In the genomic region with DNA sequence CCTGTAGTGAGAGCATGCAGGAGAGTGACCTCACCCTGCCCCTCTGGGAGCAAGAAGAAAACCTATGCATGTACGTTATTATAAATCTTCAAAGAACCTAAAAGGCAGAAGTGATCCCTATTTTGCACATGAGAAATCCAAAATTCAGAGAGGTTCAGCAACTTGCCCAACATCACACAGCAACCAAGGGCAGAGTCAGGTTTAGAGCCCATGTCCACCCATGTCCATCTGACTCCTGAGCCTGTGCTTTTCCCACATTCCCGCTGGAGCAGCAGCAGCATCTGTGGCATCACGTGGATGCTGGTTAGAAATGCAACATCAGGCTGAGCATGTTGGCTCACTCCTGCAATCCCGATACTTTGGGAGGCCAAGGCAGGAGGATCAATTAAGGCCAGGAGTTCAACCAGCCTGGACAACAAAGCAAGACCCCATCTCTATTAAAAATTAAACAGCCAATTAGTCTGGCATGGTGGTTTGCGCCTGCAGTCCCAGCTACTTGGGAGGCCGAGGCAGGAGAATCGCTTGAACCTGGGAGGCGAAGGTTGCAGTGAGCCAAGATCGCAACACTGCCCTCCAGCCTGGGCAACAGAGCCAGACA, we compare ENCODE assay signal across 38 cellular contexts. TPM values are rescaled to one million over a fixed set of nuclear protein-coding genes. Genes with fewer than 3 reads are reported as not detected.
"Had no signal": no experiment of that assay in that cellular context is flagged by ENCODE, and none has a peak within 500 bp of the region (broad histone marks: within the 10 kb centered on the region; RNA-seq: fewer than 3 reads in every experiment).

No MANE protein-coding gene starts in this region.

- DNase-seq: activated B cell treated with CpG ODN at 0.5 μM for 24 hours; activated CD4-positive, alpha-beta memory T cell treated with anti-CD3 and anti-CD28 coated beads for 36 hours; activated CD4-positive, alpha-beta T cell treated with anti-CD3 and anti-CD28 coated beads for 4 hours; activated CD4-positive, alpha-beta T cell treated with anti-CD3 and anti-CD28 coated beads, Interleukin-2, amount 10 ng/mL, durations not matched to agents 24 days and 14 days; activated CD4-positive, alpha-beta T cell treated with anti-CD3 and anti-CD28 coated beads, Interleukin-2, amount 50 U/mL, for 1 hour; activated CD4-positive, alpha-beta T cell treated with anti-CD3 and anti-CD28 coated beads, Interleukin-2, amount 50 U/mL, for 4 hours; activated CD4-positive, CD25-positive, alpha-beta regulatory T cell treated with anti-CD3 and anti-CD28 coated beads, Interleukin-2, amount 50 U/mL, for 72 hours; activated CD8-positive, alpha-beta memory T cell treated with anti-CD3 and anti-CD28 coated beads, Interleukin-2, amount 50 U/mL, for 4 hours; activated CD8-positive, alpha-beta T cell treated with anti-CD3 and anti-CD28 coated beads for 36 hours; activated effector memory CD4-positive, alpha-beta T cell treated with anti-CD3 and anti-CD28 coated beads, Interleukin-2, amount 50 U/mL, for 16 hours; activated gamma-delta T cell treated with Interleukin-2 at 50 U/mL for 16 hours; activated naive CD4-positive, alpha-beta T cell; activated naive CD4-positive, alpha-beta T cell treated with anti-CD3 and anti-CD28 coated beads for 36 hours; activated naive CD4-positive, alpha-beta T cell treated with anti-CD3 and anti-CD28 coated beads, Interleukin-2, amount 50 U/mL, for 16 hours; activated naive CD8-positive, alpha-beta T cell treated with anti-CD3 and anti-CD28 coated beads for 36 hours; activated T-cell treated with anti-CD3 and anti-CD28 coated beads for 4 hours; activated T-cell treated with anti-CD3 and anti-CD28 coated beads, Interleukin-2, amount 50 U/mL, for 1 hour; activated T-cell treated with anti-CD3 and anti-CD28 coated beads, Interleukin-2, amount 50 U/mL, for 4 hours; activated T-cell treated with anti-CD3 and anti-CD28 coated beads, Interleukin-2, amount 50 U/mL, for 72 hours; adrenal gland; amniotic stem cell; aorta; body of pancreas; brain microvascular endothelial cell; cerebellar nuclear complex; T-helper 1 cell; T-helper 2 cell; T-helper 9 cell had no signal

- ATAC-seq: activated CD8-positive, alpha-beta T cell treated with anti-CD3 and anti-CD28 coated beads for 36 hours; activated naive CD4-positive, alpha-beta T cell treated with anti-CD3 and anti-CD28 coated beads, Interleukin-2, amount 50 U/mL, for 72 hours; activated T-cell treated with anti-CD3 and anti-CD28 coated beads, Interleukin-2, amount 50 U/mL, for 4 hours; activated T-cell treated with anti-CD3 and anti-CD28 coated beads, Interleukin-2, amount 50 U/mL, for 72 hours; activated T-helper 17 cell treated with anti-CD3 and anti-CD28 coated beads, Interleukin-2, amount 50 U/mL, for 72 hours; body of pancreas had no signal

- H3K4me3 ChIP-seq: adrenal gland, body of pancreas, breast epithelium had no signal

- FAIRE-seq: astrocyte, TTC549 had no signal

- H3K27me3 ChIP-seq: adrenal gland, body of pancreas, brain microvascular endothelial cell, breast epithelium had no signal

- H3K27ac ChIP-seq: adrenal gland, body of pancreas, brain microvascular endothelial cell, breast epithelium, VCaP had no signal

- H3K9me3 ChIP-seq: adrenal gland, body of pancreas, breast epithelium had no signal

- H3K4me1 ChIP-seq: adrenal gland, body of pancreas, breast epithelium had no signal

RNA-seq across cellular contexts. Expression of a gene that starts 57.5 kb away (rescaled TPM):
- total RNA-seq: activated B cell treated with CpG ODN at 0.5 μM for 24 hours; activated CD4-positive, alpha-beta memory T cell treated with anti-CD3 and anti-CD28 coated beads for 36 hours; activated CD4-positive, alpha-beta T cell treated with anti-CD3 and anti-CD28 coated beads, Interleukin-2, amount 10 ng/mL, durations not matched to agents 24 days and 14 days; activated CD8-positive, alpha-beta memory T cell treated with anti-CD3 and anti-CD28 coated beads for 36 hours; activated CD8-positive, alpha-beta T cell treated with anti-CD3 and anti-CD28 coated beads for 36 hours; activated naive CD4-positive, alpha-beta T cell treated with anti-CD3 and anti-CD28 coated beads for 36 hours; activated naive CD4-positive, alpha-beta T cell treated with anti-CD3 and anti-CD28 coated beads, Interleukin-2, amount 50 U/mL, for 72 hours; activated naive CD8-positive, alpha-beta T cell treated with anti-CD3 and anti-CD28 coated beads for 36 hours; activated T-cell treated with anti-CD3 and anti-CD28 coated beads, Interleukin-2, amount 50 U/mL, for 4 hours; activated T-cell treated with anti-CD3 and anti-CD28 coated beads, Interleukin-2, amount 50 U/mL, for 72 hours; activated T-helper 1 cell treated with anti-CD3 and anti-CD28 coated beads, Interleukin-12 subunit alpha, Interleukin-12 subunit beta, Interleukin-2, Interleukin-4 antibody, amounts not matched to agents 30 ng/mL and 10 ng/mL and 1 ng/mL, durations not matched to agents 14 hours and 24 hours and 36 hours; activated T-helper 17 cell treated with anti-CD3 and anti-CD28 coated beads, Interleukin-2, amount 50 U/mL, for 72 hours; adrenal gland; aorta; astrocyte; body of pancreas; breast epithelium; cardiac septum; chondrocyte had no signal
- polyA plus RNA-seq: aorta had no signal
